In the genomic region with DNA sequence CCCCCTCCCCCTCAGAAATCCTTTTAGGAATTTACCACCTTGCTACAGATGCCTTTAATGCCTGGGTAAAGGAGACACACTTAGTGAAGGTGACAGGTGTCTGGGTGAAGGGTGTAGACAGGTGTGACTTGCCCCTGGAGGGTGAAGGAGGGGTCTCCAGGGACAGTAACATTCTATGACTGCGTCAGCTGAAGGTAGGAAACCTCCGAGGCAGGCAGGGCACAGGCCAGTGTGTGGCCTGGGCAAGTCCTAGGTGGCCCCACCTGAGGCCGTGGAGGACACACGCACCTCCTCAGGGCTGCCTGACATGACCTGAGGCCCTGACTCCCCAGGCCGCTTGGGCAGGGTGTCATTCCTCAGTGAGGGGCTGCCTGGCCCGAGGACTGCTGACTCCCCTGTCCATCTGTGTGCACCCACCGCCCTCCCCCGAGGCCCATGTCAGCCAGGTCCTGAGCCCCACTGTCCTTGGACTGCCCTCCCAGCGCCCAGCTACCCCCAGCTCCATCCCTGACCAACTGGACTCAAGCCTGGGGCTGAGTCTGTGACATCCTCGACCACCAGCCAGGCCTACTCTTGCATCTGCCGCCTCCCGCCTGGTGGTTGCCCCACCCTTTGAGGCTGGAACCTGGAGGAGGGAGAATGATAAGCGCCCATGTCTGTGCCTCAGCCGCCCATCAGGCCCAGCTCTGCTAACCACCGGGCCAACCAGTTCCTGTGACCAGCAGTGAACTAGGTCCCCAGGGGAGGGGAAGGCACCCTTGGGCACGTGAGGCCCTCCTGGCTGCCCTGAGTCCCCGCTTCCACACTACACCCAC, we compare ENCODE assay signal across 1 cellular context.
TF ChIP-seq lines count a peak whose summit lies in the region.

No MANE protein-coding gene starts in this region.

TF ChIP-seq in H1, 55 proteins besides CTCF, POLR2A, EP300 and RAD21:
- TF ChIP-seq SP1 (IDR thresholded peaks at IDR 0.05; ENCODE audit: low read depth, low read length) (no peak), TAF1 (IDR thresholded peaks at IDR 0.05; ENCODE audit: low read depth, low read length) (no peak), SP2 (IDR thresholded peaks at IDR 0.05; ENCODE audit: low read length) (no peak), POU5F1 (IDR thresholded peaks at IDR 0.05; ENCODE audit: low read depth, low read length) (no peak), GABPA (IDR thresholded peaks at IDR 0.05; ENCODE audit: borderline replicate concordance, insufficient read depth, low read length) (no peak)
